ENCODE assay signal across 8 cellular contexts in genomic region chr12:122527478-122527944, GRCh38. TPM values are rescaled to one million over a fixed set of nuclear protein-coding genes. Genes with fewer than 3 reads are reported as not detected.
A peak's percentile ranks its signal among the peaks of the same experiment; 100 is the strongest.
DNase-seq lines count a peak whose midpoint lies in the region; ATAC-seq and TF ChIP-seq lines count a peak whose summit lies in the region.

No MANE protein-coding gene starts in this region.

- in situ Hi-C loops in GM23248 (cut with MboI), result no loop called here

- ATAC-seq in RWPE2 (ENCODE audit: low read depth) (peak; percentile 10), GM21786 (IDR thresholded peaks at IDR 0.05; ENCODE audit: unreplicated experiment) (no peak)

- H3K36me3 ChIP-seq in GM23248 (ENCODE audit: low read depth) (peaks cover 7% of the 10 kb centered on the region; the same call in 1 of the 2 replicates), RWPE2 (ENCODE audit: low read depth) (peaks cover 75% of the 10 kb centered on the region), duodenal mucosa (ENCODE audit: control insufficient read depth in 1 of 2, insufficient read depth in 2 of 2, low read length in 2 of 2) (peaks cover 4 to 6% of the 10 kb centered on the region in 2 donors), muscle layer of duodenum (ENCODE audit: control insufficient read depth in 1 of 2, insufficient read depth in 2 of 2, low read length in 2 of 2) (peaks cover 4 to 12% of the 10 kb centered on the region in 2 donors)

- DNase-seq in AG09309 (ENCODE audit: low read depth), result no peak
- peak; percentile 56 for DNase-seq in GM23248
- no peak for DNase-seq in RWPE2 (ENCODE audit: low spot score)
- no peak for DNase-seq in NCI-H2171 (lab: John Stamatoyannopoulos, UW)
- DNase-seq in activated CD4-positive, CD25-positive, alpha-beta regulatory T cell treated with anti-CD3 and anti-CD28 coated beads, Interleukin-2, amount 50 U/mL, for 72 hours, result no peak

- H3F3A ChIP-seq in GM23248 (ENCODE audit: insufficient read depth), result peaks cover 27% of the 10 kb centered on the region

- H3K4me1 ChIP-seq in GM23248 (ENCODE audit: insufficient read depth), result peaks cover 29% of the 10 kb centered on the region
- H3K4me1 ChIP-seq in RWPE2 (ENCODE audit: insufficient read depth, poor library complexity, severe bottlenecking), result peaks cover 27% of the 10 kb centered on the region
- H3K4me1 ChIP-seq in duodenal mucosa (ENCODE audit: control insufficient read depth in 1 of 2, insufficient read depth in 2 of 2, low read length in 2 of 2), result peaks cover 32 to 33% of the 10 kb centered on the region in 2 donors
- peaks cover 8 to 35% of the 10 kb centered on the region in 2 donors for H3K4me1 ChIP-seq in muscle layer of duodenum (ENCODE audit: control insufficient read depth in 1 of 2, insufficient read depth in 2 of 2, low read length in 2 of 2)

- H3K9me3 ChIP-seq in GM23248 (ENCODE audit: low read depth) (no peaks in the 10 kb centered on the region), RWPE2 (ENCODE audit: severe bottlenecking) (no peaks in the 10 kb centered on the region), duodenal mucosa (ENCODE audit: control insufficient read depth in 1 of 2, low read length in 2 of 2) (no peaks in the 10 kb centered on the region), muscle layer of duodenum (ENCODE audit: control insufficient read depth in 1 of 2, low read length in 2 of 2) (no peaks in the 10 kb centered on the region)

- no peaks in the 10 kb centered on the region for H3K27me3 ChIP-seq in GM23248 (replicated peaks; ENCODE audit: insufficient read depth)
- H3K27me3 ChIP-seq in RWPE2 (ENCODE audit: insufficient read depth, poor library complexity, severe bottlenecking), result no peaks in the 10 kb centered on the region
- no peaks in the 10 kb centered on the region for H3K27me3 ChIP-seq in duodenal mucosa (ENCODE audit: control insufficient read depth in 1 of 2, insufficient read depth in 2 of 2, low read length in 2 of 2)
- no peaks in the 10 kb centered on the region for H3K27me3 ChIP-seq in muscle layer of duodenum (ENCODE audit: low read depth, low read length)

- H3K79me2 ChIP-seq in GM23248 (ENCODE audit: insufficient read depth), result peaks cover 84% of the 10 kb centered on the region

- H3K9ac ChIP-seq in GM23248 (peak overlapping the region; percentile 80), duodenal mucosa (ENCODE audit: low read depth in 1 of 2, low read length in 2 of 2) (peak overlapping the region; percentile 61 to 80)

- H3K9me2 ChIP-seq in GM23248 (ENCODE audit: insufficient read depth), result no peaks in the 10 kb centered on the region

- H2AFZ ChIP-seq in GM23248, result peak overlapping the region; percentile 91

- H4K20me1 ChIP-seq in GM23248 (ENCODE audit: insufficient read depth), result peaks cover 13% of the 10 kb centered on the region

- H3K4me3 ChIP-seq in AG09309 (ENCODE audit: control insufficient read depth, low read depth, low read length), result peak overlapping the region; percentile 60
- peak overlapping the region; percentile 81 for H3K4me3 ChIP-seq in GM23248
- H3K4me3 ChIP-seq in RWPE2 (ENCODE audit: severe bottlenecking), result peak overlapping the region; percentile 83
- peak overlapping the region; percentile 86 to 94 for H3K4me3 ChIP-seq in duodenal mucosa (ENCODE audit: low read depth in 1 of 2, low read length in 2 of 2)
- peak overlapping the region; percentile 87 to 91 for H3K4me3 ChIP-seq in muscle layer of duodenum (ENCODE audit: low read depth in 1 of 2, low read length in 2 of 2)

- 1% methylated on average over 21 of the region's 21 CpGs for WGBS in GM23248 (ENCODE audit: low coverage in 1 of 2, low lambda C conversion rate in 2 of 2, missing lambda C conversion rate in 2 of 2), 2 experiments

- TF ChIP-seq CTCF in AG09309 (IDR thresholded peaks at IDR 0.05; ENCODE audit: control insufficient read depth, insufficient read depth, low read depth, low read length, missing control alignments) (no peak), RWPE2 (IDR thresholded peaks at IDR 0.05; ENCODE audit: poor library complexity, severe bottlenecking) (no peak)

- H3K27ac ChIP-seq in GM23248 (peak overlapping the region; percentile 56), RWPE2 (ENCODE audit: poor library complexity, severe bottlenecking) (peak overlapping the region; percentile 84), duodenal mucosa (ENCODE audit: low read depth, low read length) (no peak overlapping the region), muscle layer of duodenum (ENCODE audit: low read length) (peak overlapping the region; percentile 17)

- H3K4me2 ChIP-seq in GM23248 (ENCODE audit: unreplicated experiment), result peak overlapping the region; percentile 86

RNA-seq across cellular contexts. Expression of gene KNTC1, which starts 0.5 kb away (rescaled TPM):
- total RNA-seq in GM23248 (2014; rRNA removed; shearing (Covaris generic)), result 15.5 and 20.2 TPM in 2 replicates
- polyA plus RNA-seq in GM23248 (2016; fragmentation: Nextera tagmentation; extraction: Ambion mirVana), result 5.6 and 8.1 TPM in 2 replicates

RNA-seq across cellular contexts. Expression of gene RSRC2, which starts 0.8 kb away (rescaled TPM):
- total RNA-seq in GM23248 (2014; rRNA removed; shearing (Covaris generic)), result 31.1 and 41.5 TPM in 2 replicates
- 45.8 and 51.7 TPM in 2 replicates for polyA plus RNA-seq in GM23248 (2016; fragmentation: Nextera tagmentation; extraction: Ambion mirVana)

RNA-seq across cellular contexts. Expression of gene ZCCHC8, which starts 26.8 kb away (rescaled TPM):
- total RNA-seq in GM23248 (2014; rRNA removed; shearing (Covaris generic)), result 12.3 and 13.2 TPM in 2 replicates
- 13.6 and 14.3 TPM in 2 replicates for polyA plus RNA-seq in GM23248 (2016; fragmentation: Nextera tagmentation; extraction: Ambion mirVana)
